In genomic region chr3:172313671-172314070, GRCh38 we compare ENCODE assay signal across 16 cellular contexts.
DNase-seq lines count a peak whose midpoint lies in the region; ATAC-seq and TF ChIP-seq lines count a peak whose summit lies in the region.
"Had no signal": no experiment of that assay in that cellular context is flagged by ENCODE, and none has a peak within 500 bp of the region (broad histone marks: within the 10 kb centered on the region; RNA-seq: fewer than 3 reads in every experiment).

No MANE protein-coding gene starts in this region.

- H3F3A ChIP-seq in GM23338 (replicated peaks; ENCODE audit: low read depth) = no peaks in the 10 kb centered on the region

- H3K4me1 ChIP-seq in GM23338 (ENCODE audit: insufficient read depth) = peaks cover 20% of the 10 kb centered on the region; the same call in 1 of the 2 replicates
- H3K4me1 ChIP-seq in psoas muscle = peaks cover 66% of the 10 kb centered on the region
- peaks cover 12% of the 10 kb centered on the region for H3K4me1 ChIP-seq in colonic mucosa

- H3K9ac ChIP-seq in colonic mucosa (ENCODE audit: low read depth in 2 of 2, low read length in 2 of 2) = peak overlapping the region in 1 of 2 donors; percentile 5

- no peak overlapping the region for H3K4me3 ChIP-seq in GM23338
- H3K4me3 ChIP-seq in coronary artery = no peak overlapping the region
- H3K4me3 ChIP-seq in psoas muscle = no peak overlapping the region
- H3K4me3 ChIP-seq in colonic mucosa = no peak overlapping the region

- H4K20me1 ChIP-seq in GM23338 (replicated peaks; ENCODE audit: insufficient read depth) = peaks cover 3% of the 10 kb centered on the region; the same call in 1 of the 2 replicates

- no peak for ATAC-seq in GM23338
- ATAC-seq in psoas muscle = peak in 3 of 4 donors; percentile 25 to 54 (median 27)
- ATAC-seq in GM18909 (IDR thresholded peaks at IDR 0.05; ENCODE audit: poor library complexity, unreplicated experiment) = no peak
- ATAC-seq: activated naive CD8-positive, alpha-beta T cell treated with anti-CD3 and anti-CD28 coated beads, Interleukin-2, amount 50 U/mL, for 24 hours had no signal

- no peak overlapping the region for H3K4me2 ChIP-seq in GM23338

- H3K27me3 ChIP-seq in GM23338 (ENCODE audit: insufficient read depth) (no peaks in the 10 kb centered on the region), psoas muscle (ENCODE audit: insufficient read depth in 3 of 3, low read length in 2 of 3) (no peaks in the 10 kb centered on the region), colonic mucosa (no peaks in the 10 kb centered on the region)

- H3K27me3 Mint-ChIP-seq in GM23338 (ENCODE audit: insufficient read depth, low read depth, poor library complexity) = no peaks in the 10 kb centered on the region
- H3K27me3 Mint-ChIP-seq: activated naive CD8-positive, alpha-beta T cell treated with anti-CD3 and anti-CD28 coated beads, Interleukin-2, amount 50 U/mL, for 24 hours had no signal

- no peak overlapping the region for H2AFZ ChIP-seq in GM23338

- intact Hi-C loops in psoas muscle (cut with DNase I) (no loop called here), colonic mucosa (cut with DNase I) (loop anchor here (10.0 kb wide), 1 partner anchor 279 kb away; the partner anchor contains the start of gene FNDC3B)

- H3K9me3 Mint-ChIP-seq in GM23338 = no peaks in the 10 kb centered on the region
- H3K9me3 Mint-ChIP-seq: activated naive CD8-positive, alpha-beta T cell treated with anti-CD3 and anti-CD28 coated beads, Interleukin-2, amount 50 U/mL, for 24 hours had no signal

- no peaks in the 10 kb centered on the region for H3K79me2 ChIP-seq in GM23338 (replicated peaks; ENCODE audit: insufficient read depth)

- peaks cover 49% of the 10 kb centered on the region for H3K36me3 Mint-ChIP-seq in GM23338 (ENCODE audit: low read depth)

- no peak overlapping the region for H3K27ac Mint-ChIP-seq in GM23338

- TF ChIP-seq CTCF in GM23338 (conservative IDR thresholded peaks at IDR 0.05; ENCODE audit: low read depth in 2 of 2) = no peak
- no peak for TF ChIP-seq CTCF in coronary artery (IDR thresholded peaks at IDR 0.05)
- TF ChIP-seq CTCF in psoas muscle (IDR thresholded peaks at IDR 0.05) = no peak
- no peak for TF ChIP-seq CTCF in colonic mucosa (IDR thresholded peaks at IDR 0.05)

- no peaks in the 10 kb centered on the region for H3K9me2 ChIP-seq in GM23338 (ENCODE audit: insufficient read depth)

- H3K36me3 ChIP-seq in GM23338 (ENCODE audit: insufficient read depth) (peaks cover 23% of the 10 kb centered on the region; the same call in 1 of the 2 replicates), psoas muscle (ENCODE audit: insufficient read depth in 1 of 2, low read depth in 1 of 2) (peaks cover 4 to 43% of the 10 kb centered on the region in 2 donors), colonic mucosa (peaks cover 4% of the 10 kb centered on the region)

- H3K27ac ChIP-seq in GM23338 (ENCODE audit: low read depth) (peak overlapping the region; percentile 30; the same call in 1 of the 2 replicates), coronary artery (peak overlapping the region; percentile 28 to 79), psoas muscle (peak overlapping the region; percentile 72), colonic mucosa (no peak overlapping the region)

- H3K4me3 Mint-ChIP-seq in GM23338 = no peak overlapping the region
- H3K4me3 Mint-ChIP-seq: activated naive CD8-positive, alpha-beta T cell treated with anti-CD3 and anti-CD28 coated beads, Interleukin-2, amount 50 U/mL, for 24 hours had no signal

- H3K4me1 Mint-ChIP-seq in GM23338 = peaks cover 37% of the 10 kb centered on the region

- H3K9me3 ChIP-seq in psoas muscle (no peaks in the 10 kb centered on the region), colonic mucosa (no peaks in the 10 kb centered on the region)

- DNase-seq in GM23338 (ENCODE audit: low spot score) (no peak), NCI-H524 treated with DMSO at 0.1 percent for 48 hours (lab: John Stamatoyannopoulos, UW) (peak; percentile 75), coronary artery (ENCODE audit: low spot score) (no peak), psoas muscle (no peak), EL (no peak), colonic mucosa (no peak), mesenteric fat pad (ENCODE audit: low spot score) (no peak)
- DNase-seq: activated CD4-positive, CD25-positive, alpha-beta regulatory T cell treated with anti-CD3 and anti-CD28 coated beads, Interleukin-2, amount 50 U/mL, for 72 hours; activated naive CD8-positive, alpha-beta T cell treated with anti-CD3 and anti-CD28 coated beads, Interleukin-2, amount 50 U/mL, for 24 hours; activated T-cell treated with anti-CD3 and anti-CD28 coated beads for 4 hours; AML-193; dermis blood vessel endothelial cell; DMS79; midbrain; posterior cingulate gyrus had no signal

- 38 to 49% (median 38%) methylated on average over 3 of the region's 3 CpGs for WGBS in psoas muscle, 3 donors

TF ChIP-seq in GM23338, 12 proteins besides CTCF, POLR2A, EP300 and RAD21 (continues in another document):
- no peak for TF ChIP-seq STAT1 (IDR thresholded peaks at IDR 0.05; ENCODE audit: unreplicated experiment)
- TF ChIP-seq POLR2AphosphoS5 (IDR thresholded peaks at IDR 0.05; ENCODE audit: low read depth) = no peak
- no peak for TF ChIP-seq ZNF462 (CRISPR knock-in tag; IDR thresholded peaks at IDR 0.05)
- no peak for TF ChIP-seq JUNB (IDR thresholded peaks at IDR 0.05; ENCODE audit: unreplicated experiment)
- no peak for TF ChIP-seq CREB1 (CRISPR knock-in tag; IDR thresholded peaks at IDR 0.05; ENCODE audit: low read depth)
- no peak for TF ChIP-seq EZH2phosphoT487 (IDR thresholded peaks at IDR 0.05; ENCODE audit: unreplicated experiment)
- TF ChIP-seq NANOG (IDR thresholded peaks at IDR 0.05; ENCODE audit: borderline replicate concordance) = no peak
- TF ChIP-seq EZH2 (IDR thresholded peaks at IDR 0.05; ENCODE audit: low read depth, unreplicated experiment) = no peak
- no peak for TF ChIP-seq ETS1 (IDR thresholded peaks at IDR 0.05)

Comparison
In these comparisons a context has a peak if more than half of its experiments do, and no peak if none do; other contexts are left out.
1. ATAC-seq: peak in psoas muscle (3 of 4); none in GM23338 (single experiment) and GM18909 (single experiment).